In the genomic region with DNA sequence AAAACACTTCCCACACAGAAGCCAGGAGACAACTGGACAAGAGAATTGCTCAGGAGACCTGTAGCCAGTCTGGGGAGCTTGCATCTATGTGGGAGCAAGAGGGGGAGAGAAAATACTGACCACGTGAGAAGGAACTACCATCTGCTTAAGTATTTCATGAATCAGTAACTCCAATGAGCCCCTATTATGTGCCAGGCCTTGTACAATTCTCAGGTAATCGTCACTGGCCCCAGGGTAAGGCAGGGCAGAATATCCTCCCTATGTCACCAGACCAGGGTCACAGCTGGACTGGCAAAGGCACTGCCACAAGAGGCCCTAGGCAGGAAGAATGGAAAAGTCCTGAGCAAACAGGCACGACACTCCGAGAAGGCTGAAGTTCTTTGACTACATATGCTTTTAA, we compare ENCODE assay signal across 1 cellular context.
TF ChIP-seq lines count a peak whose summit lies in the region.

No MANE protein-coding gene starts in this region.

TF ChIP-seq in HepG2, 621 proteins besides CTCF, POLR2A, EP300 and RAD21:
- TF ChIP-seq HOXA3 (CRISPR knock-in tag; IDR thresholded peaks at IDR 0.05) (no peak), HOXA5 (CRISPR knock-in tag; IDR thresholded peaks at IDR 0.05) (no peak), ZNF547 (CRISPR knock-in tag; IDR thresholded peaks at IDR 0.05) (no peak), ZNF337 (CRISPR knock-in tag; IDR thresholded peaks at IDR 0.05; ENCODE audit: borderline replicate concordance, low read depth) (no peak), SRF (IDR thresholded peaks at IDR 0.05; ENCODE audit: low read depth, low read length) (no peak), NR2F2 (IDR thresholded peaks at IDR 0.05; ENCODE audit: borderline replicate concordance, low read depth) (no peak), RBM22 (optimal IDR thresholded peaks at IDR 0.05; ENCODE audit: low read length) (peak; percentile 50)
